Comparison of ENCODE assay signal across 8 cellular contexts in the genomic region with DNA sequence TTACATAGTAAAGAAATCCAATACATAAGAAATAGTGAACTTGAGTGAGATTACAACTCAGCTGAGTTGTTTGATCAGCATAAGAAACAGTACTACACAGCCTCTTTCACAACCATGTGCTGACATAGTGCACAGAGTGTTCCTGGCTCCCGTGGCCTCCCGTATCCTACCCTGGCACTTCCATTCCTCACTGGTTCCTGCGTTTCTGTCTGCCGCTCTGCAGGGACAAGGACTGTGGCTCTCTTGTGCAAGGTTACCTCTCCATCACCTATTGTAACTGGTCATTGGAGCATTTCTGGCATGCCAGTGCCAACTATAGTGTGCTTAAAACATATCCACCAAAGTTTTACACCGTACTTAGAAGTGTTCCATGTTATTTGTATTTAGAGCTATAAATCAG. TPM values are rescaled to one million over a fixed set of nuclear protein-coding genes. Genes with fewer than 3 reads are reported as not detected.
DNase-seq lines count a peak whose midpoint lies in the region; ATAC-seq and TF ChIP-seq lines count a peak whose summit lies in the region.

No MANE protein-coding gene starts in this region.

- H3K9me3 ChIP-seq in mucosa of descending colon = no peaks in the 10 kb centered on the region

- no peaks in the 10 kb centered on the region for H3K36me3 ChIP-seq in mucosa of descending colon (ENCODE audit: low read depth)

- no peak for TF ChIP-seq CTCF in coronary artery (IDR thresholded peaks at IDR 0.05)
- TF ChIP-seq CTCF in mucosa of descending colon (IDR thresholded peaks at IDR 0.05) = no peak

- no peak overlapping the region for H3K27ac ChIP-seq in coronary artery

- no peaks in the 10 kb centered on the region for H3K4me1 ChIP-seq in mucosa of descending colon (ENCODE audit: low read depth)

- DNase-seq in ACHN (peak; percentile 25), NCI-H526 (lab: John Stamatoyannopoulos, UW) (peak; percentile 22 to 61), coronary artery (ENCODE audit: low spot score) (peak; percentile 80), mucosa of descending colon (no peak), NCI-H187 treated with DMSO at 0.1 percent for 48 hours (lab: John Stamatoyannopoulos, UW) (no peak)

- ATAC-seq in mucosa of descending colon (peak; percentile 44), HG02981 (IDR thresholded peaks at IDR 0.05; ENCODE audit: unreplicated experiment) (no peak), HG03442 (IDR thresholded peaks at IDR 0.05; ENCODE audit: unreplicated experiment) (no peak), GM18909 (IDR thresholded peaks at IDR 0.05; ENCODE audit: poor library complexity, unreplicated experiment) (no peak)

- H3K4me3 ChIP-seq in coronary artery = peak overlapping the region; percentile 4
- no peak overlapping the region for H3K4me3 ChIP-seq in mucosa of descending colon

- intact Hi-C loops in mucosa of descending colon (cut with DNase I, micrococcal nuclease) = loop anchor here in 1 of 2 donors (10.0 kb wide), 1 partner anchor 282 kb away; no protein-coding TSS in a partner anchor

- in situ Hi-C loops in ACHN (cut with HindIII; ENCODE audit: low pct_ligation_motif_present, low pct_unique_long_range_greater_than_20kb, low sequenced_read_pairs) = loop anchor here (25.0 kb wide), 1 partner anchor 654 kb away; no protein-coding TSS in a partner anchor

RNA-seq across cellular contexts. Expression of gene PCED1B, which starts 46.3 kb away (rescaled TPM):
- total RNA-seq in mucosa of descending colon = 1 to 10 TPM; 2.2 to 4.7 (median 2.9) TPM

RNA-seq across cellular contexts. Expression of gene AMIGO2, which starts 46.7 kb away (rescaled TPM):
- 10 to 100 TPM in 1 of 3 donors, 1 to 10 TPM in 2; 3.5 to 39.3 (median 4.8) TPM for total RNA-seq in mucosa of descending colon

Comparison
In these comparisons a context has a peak if more than half of its experiments do, and no peak if none do; other contexts are left out.
1. DNase-seq: peak in ACHN (single experiment), NCI-H526 (2 of 2) and coronary artery (single experiment); none in mucosa of descending colon (0 of 3) and NCI-H187 treated with DMSO at 0.1 percent for 48 hours (single experiment).